1 cellular context compared by ENCODE assay signal in the genomic region with DNA sequence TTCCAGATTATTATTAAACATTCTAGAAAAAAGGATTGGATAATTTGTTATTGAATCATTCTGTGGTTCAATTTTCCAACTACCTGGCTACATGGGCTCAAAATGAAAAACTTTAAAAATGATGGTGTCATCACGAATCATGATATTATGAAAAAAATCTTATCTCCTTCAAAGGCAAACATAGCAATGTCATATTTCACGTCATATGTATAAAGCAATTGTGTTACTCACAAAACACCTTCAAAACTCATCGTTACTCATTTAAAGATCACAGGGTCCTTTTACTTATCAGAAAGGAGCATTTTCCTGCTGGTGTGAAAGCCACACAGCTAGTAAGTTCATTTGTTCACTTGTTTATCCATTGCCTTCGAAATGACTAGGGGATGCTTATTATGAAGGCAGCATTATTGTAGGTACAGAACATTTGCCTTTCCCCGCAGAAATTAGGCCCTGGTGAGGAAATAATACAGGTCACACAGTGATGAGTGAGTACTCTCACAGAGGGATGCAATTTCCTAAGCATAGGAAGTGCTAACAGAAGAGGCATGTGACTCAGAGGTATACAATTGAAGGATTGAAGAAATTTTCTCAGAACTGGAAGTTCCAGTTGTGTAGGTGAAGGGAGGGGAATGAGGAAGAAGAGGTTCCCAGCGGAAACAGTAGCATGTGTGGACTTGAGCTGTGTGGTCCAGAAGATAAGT.
TF ChIP-seq lines count a peak whose summit lies in the region.

No MANE protein-coding gene starts in this region.

TF ChIP-seq in HepG2, 621 proteins besides CTCF, POLR2A, EP300 and RAD21:
- 0 out of 2 replicates have a peak, but pooled peaks have one; percentile 51 for TF ChIP-seq CREB1 (IDR thresholded peaks at IDR 0.05)
- no peak for TF ChIP-seq CREB1 (CRISPR knock-in tag; IDR thresholded peaks at IDR 0.05)
- TF ChIP-seq NR2C2 (CRISPR knock-in tag; IDR thresholded peaks at IDR 0.05; ENCODE audit: borderline replicate concordance): no peak
